In genomic region chr16:22946433-22946832, GRCh38 we compare ENCODE assay signal across 29 cellular contexts.
"Had no signal": no experiment of that assay in that cellular context is flagged by ENCODE, and none has a peak within 500 bp of the region (broad histone marks: within the 10 kb centered on the region; RNA-seq: fewer than 3 reads in every experiment).

No MANE protein-coding gene starts in this region.

- H3K27me3 ChIP-seq: ascending aorta, dorsolateral prefrontal cortex, ovary, vagina had no signal

- DNase-seq: activated CD4-positive, alpha-beta T cell treated with anti-CD3 and anti-CD28 coated beads for 36 hours; activated CD4-positive, alpha-beta T cell treated with anti-CD3 and anti-CD28 coated beads, Interleukin-2, amount 50 U/mL, for 4 hours; activated CD4-positive, CD25-positive, alpha-beta regulatory T cell; activated effector memory CD4-positive, alpha-beta T cell treated with Interleukin-2 at 50 U/mL for 16 hours; activated naive CD4-positive, alpha-beta T cell treated with Interleukin-2 at 50 U/mL for 16 hours; activated naive CD8-positive, alpha-beta T cell treated with anti-CD3 and anti-CD28 coated beads for 36 hours; activated T-cell treated with anti-CD3 and anti-CD28 coated beads for 4 hours; activated T-cell treated with anti-CD3 and anti-CD28 coated beads, Interleukin-2, amount 50 U/mL, for 72 hours; adrenal gland; dorsolateral prefrontal cortex; effector memory CD4-positive, alpha-beta T cell; head of caudate nucleus; hippocampal formation; kidney; left lung; ovary; stimulated activated CD4-positive, alpha-beta T cell treated with anti-CD3 and anti-CD28 coated beads, Interleukin-1b, Interleukin-23, amount 100 ng/mL, for 48 hours; stimulated activated CD4-positive, alpha-beta T cell treated with anti-CD3 and anti-CD28 coated beads, Interleukin-4, amount 100 ng/mL, for 4 hours; stimulated activated CD8-positive, alpha-beta memory T cell treated with anti-CD3 and anti-CD28 coated beads, Interleukin-4, amount 100 ng/mL, for 48 hours; stimulated activated naive CD8-positive, alpha-beta T cell treated with anti-CD3 and anti-CD28 coated beads, Interleukin-15, amount 100 ng/mL, for 72 hours; substantia nigra; T-helper 1 cell had no signal

- H3K27ac ChIP-seq: adrenal gland, ascending aorta, coronary artery, dorsolateral prefrontal cortex, left lung, neutrophil, ovary, skin epidermis, vagina had no signal

- H3K9me3 ChIP-seq: adrenal gland, ascending aorta, left lung, neutrophil, ovary, vagina had no signal

- ATAC-seq: activated CD4-positive, alpha-beta T cell treated with anti-CD3 and anti-CD28 coated beads for 36 hours; activated T-cell treated with anti-CD3 and anti-CD28 coated beads, Interleukin-2, amount 50 U/mL, for 72 hours; left lung; sciatic nerve; stimulated activated memory B cell treated with anti-CD40 and anti-IgM and Interleukin-4, amounts not matched to agents 10 μg/mL and 1 μg/mL and 100 μg/mL, for 72 hours; stimulated activated naive CD8-positive, alpha-beta T cell treated with anti-CD3 and anti-CD28 coated beads, Interleukin-15, amount 100 ng/mL, for 72 hours had no signal

- H3K4me3 ChIP-seq: adrenal gland, ascending aorta, coronary artery, dorsolateral prefrontal cortex, left lung, ovary, skin epidermis, vagina had no signal

- FAIRE-seq: kidney had no signal

- H3K36me3 ChIP-seq: adrenal gland, ascending aorta, left lung, neutrophil, ovary, vagina had no signal
